11 cellular contexts compared by ENCODE assay signal in the genomic region with DNA sequence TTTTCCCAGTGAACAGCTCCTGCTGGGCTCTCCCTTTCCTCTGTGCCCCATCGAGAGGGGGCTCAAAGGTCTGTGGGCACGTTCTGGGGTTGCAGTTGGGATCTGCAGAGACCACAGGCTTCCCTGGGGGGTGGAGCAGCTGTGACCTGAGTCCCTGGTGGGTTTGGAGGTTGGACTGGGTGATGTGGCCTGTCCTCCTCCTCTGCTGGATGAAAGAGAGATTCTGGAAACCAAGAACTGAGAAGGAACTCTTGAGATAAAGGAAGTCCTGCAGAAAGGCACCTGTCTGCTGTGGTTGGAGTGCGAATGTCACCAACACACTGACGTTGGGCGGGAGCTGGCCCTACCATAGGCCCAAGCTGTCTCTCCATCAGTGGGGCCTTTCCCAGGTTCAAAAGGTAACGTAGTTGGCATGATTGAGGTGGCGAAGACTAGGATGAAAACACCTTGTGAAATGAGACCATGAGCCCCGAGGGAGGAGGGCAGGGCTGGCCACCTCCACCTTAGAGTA. TPM values are rescaled to one million over a fixed set of nuclear protein-coding genes. Genes with fewer than 3 reads are reported as not detected.
A peak's percentile ranks its signal among the peaks of the same experiment; 100 is the strongest.
DNase-seq lines count a peak whose midpoint lies in the region; ATAC-seq and TF ChIP-seq lines count a peak whose summit lies in the region.
"Had no signal": no experiment of that assay in that cellular context is flagged by ENCODE, and none has a peak within 500 bp of the region (broad histone marks: within the 10 kb centered on the region; RNA-seq: fewer than 3 reads in every experiment).

No MANE protein-coding gene starts in this region.

- no peak for TF ChIP-seq CTCF in DND-41 (IDR thresholded peaks at IDR 0.05; ENCODE audit: borderline replicate concordance, extremely low read depth, low read length, poor library complexity, severe bottlenecking)
- TF ChIP-seq CTCF in coronary artery (IDR thresholded peaks at IDR 0.05): no peak

- no peaks in the 10 kb centered on the region for H3K79me2 ChIP-seq in DND-41 (ENCODE audit: insufficient read depth, low read length)

- DNase-seq in DND-41 (peak; percentile 17), RPMI8226 (peak; percentile 81), amygdala (lab: John Stamatoyannopoulos, UW) (no peak), coronary artery (ENCODE audit: low spot score) (no peak), kidney tubule cell (ENCODE audit: low spot score) (no peak)
- DNase-seq in Jurkat, Clone E6-1 (ENCODE audit: low read depth, low spot score): peak; percentile 24
- DNase-seq: CD8-positive, alpha-beta memory T cell; GM23248; KBM-7 had no signal

- no peaks in the 10 kb centered on the region for H3K4me1 ChIP-seq in DND-41 (ENCODE audit: insufficient read depth, low read length)

- no peaks in the 10 kb centered on the region for H4K20me1 ChIP-seq in DND-41 (ENCODE audit: insufficient read depth, low read length)

- H3K9me3 ChIP-seq in DND-41 (ENCODE audit: insufficient read depth, low read length, severe bottlenecking): no peaks in the 10 kb centered on the region

- H3K4me3 ChIP-seq in DND-41 (ENCODE audit: low read depth in 1 of 2, low read length in 2 of 2) (no peak overlapping the region), coronary artery (no peak overlapping the region)
- H3K4me3 ChIP-seq in Jurkat, Clone E6-1 (ENCODE audit: low read length): no peak overlapping the region
- H3K4me3 ChIP-seq: GM23248 had no signal

- H2AFZ ChIP-seq in DND-41 (ENCODE audit: low read depth, low read length): no peak overlapping the region
- H2AFZ ChIP-seq: GM23248 had no signal

- H3K27me3 ChIP-seq in DND-41 (ENCODE audit: insufficient read depth, low read length, poor library complexity): peaks cover 12% of the 10 kb centered on the region

- ATAC-seq in DND-41 (ENCODE audit: insufficient read depth, low read depth): 0 out of 3 replicates have a peak, but pooled peaks have one; percentile 32
- ATAC-seq in HG03565 (IDR thresholded peaks at IDR 0.05; ENCODE audit: unreplicated experiment): no peak
- ATAC-seq: HCT116 had no signal

- H3K4me2 ChIP-seq in DND-41 (ENCODE audit: insufficient read depth, low read length): no peak overlapping the region

- no peaks in the 10 kb centered on the region for H3K36me3 ChIP-seq in DND-41 (ENCODE audit: insufficient read depth, low read length)

- no peak overlapping the region for H3K27ac ChIP-seq in DND-41 (ENCODE audit: low read length)
- H3K27ac ChIP-seq in coronary artery: no peak overlapping the region
- H3K27ac ChIP-seq: GM23248 had no signal

- no peak overlapping the region for H3K9ac ChIP-seq in DND-41 (ENCODE audit: low read depth, low read length)
- H3K9ac ChIP-seq: GM23248 had no signal

RNA-seq across cellular contexts. Expression of a gene that starts 35.8 kb away (rescaled TPM):
- 8.1 TPM for polyA plus RNA-seq in Jurkat, Clone E6-1 (2012; ENCODE audit: insufficient read depth, insufficient read length)

Comparison
In these comparisons a context has a peak if more than half of its experiments do, and no peak if none do; other contexts are left out.
1. DNase-seq: peak in DND-41 (single experiment), Jurkat, Clone E6-1 (single experiment) and RPMI8226 (single experiment); none in amygdala (0 of 56), coronary artery (single experiment) and kidney tubule cell (single experiment).